In the genomic region with DNA sequence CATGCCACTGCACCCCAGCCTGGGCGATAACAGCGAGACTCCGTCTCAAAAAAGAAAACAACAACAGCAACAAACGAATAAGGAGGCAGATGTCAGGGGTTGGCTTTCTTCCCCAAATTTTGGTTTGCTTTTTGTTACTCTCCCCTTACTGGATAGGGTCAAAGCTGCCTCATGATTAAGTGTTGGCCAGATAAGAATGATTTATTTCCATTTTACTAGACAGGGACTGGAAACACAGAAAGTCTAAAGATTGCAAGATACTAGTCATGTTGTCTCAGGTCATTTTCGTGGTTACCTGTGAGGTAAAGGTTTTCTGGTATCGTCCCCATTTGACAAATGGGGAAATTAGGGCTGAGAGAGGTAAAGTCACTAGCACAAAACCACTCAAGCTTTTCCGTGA, we compare ENCODE assay signal across 36 cellular contexts. TPM values are rescaled to one million over a fixed set of nuclear protein-coding genes. Genes with fewer than 3 reads are reported as not detected.
DNase-seq lines count a peak whose midpoint lies in the region; ATAC-seq, FAIRE-seq and TF ChIP-seq lines count a peak whose summit lies in the region.
"Had no signal": no experiment of that assay in that cellular context is flagged by ENCODE, and none has a peak within 500 bp of the region (broad histone marks: within the 10 kb centered on the region; RNA-seq: fewer than 3 reads in every experiment).

No MANE protein-coding gene starts in this region.

- no peak for FAIRE-seq in K562 (lab: Jason Lieb, UNC)
- FAIRE-seq in GM12891 (lab: Jason Lieb, UNC): no peak
- FAIRE-seq: A204.1, A549, D721Med had no signal

- POLR2A ChIA-PET in K562 (lab: Yijun Ruan, JAX): interaction anchor here (0.6 kb wide), 2 partner anchors 16 to 660 kb away, joined by 3 read pairs; no protein-coding TSS in a partner anchor
- POLR2A ChIA-PET in activated CD4-positive, alpha-beta memory T cell treated with anti-CD3 and anti-CD28 coated beads for 36 hours (lab: Charles Lee): no interaction called here

- no peaks in the 10 kb centered on the region for H3K9me1 ChIP-seq in K562 (ENCODE audit: control insufficient read depth, insufficient read depth, low read length)

- TF ChIP-seq EP300 in K562 (IDR thresholded peaks at IDR 0.05; ENCODE audit: low read length): no peak

- H3K9me3 Mint-ChIP-seq in GM23338: no peaks in the 10 kb centered on the region
- H3K9me3 Mint-ChIP-seq in activated CD4-positive, alpha-beta memory T cell treated with anti-CD3 and anti-CD28 coated beads for 36 hours: no peaks in the 10 kb centered on the region
- H3K9me3 Mint-ChIP-seq: CD4-positive, alpha-beta memory T cell; CD4-positive, alpha-beta T cell; CD8-positive, alpha-beta memory T cell; CD8-positive, alpha-beta T cell had no signal

- H3K4me1 Mint-ChIP-seq in GM23338: peaks cover 50% of the 10 kb centered on the region
- no peaks in the 10 kb centered on the region for H3K4me1 Mint-ChIP-seq in activated CD4-positive, alpha-beta memory T cell treated with anti-CD3 and anti-CD28 coated beads for 36 hours (ENCODE audit: low read depth)
- H3K4me1 Mint-ChIP-seq: B cell; CD14-positive monocyte; CD4-positive, CD25-positive, alpha-beta regulatory T cell; CD8-positive, alpha-beta memory T cell had no signal

- H3K27me3 ChIP-seq in BLaER1 (no peaks in the 10 kb centered on the region), GM23338 (ENCODE audit: insufficient read depth) (no peaks in the 10 kb centered on the region), Loucy (ENCODE audit: insufficient read depth, low read length, poor library complexity, severe bottlenecking) (no peaks in the 10 kb centered on the region), K562 (ENCODE audit: control insufficient read depth in 2 of 2, insufficient read depth in 2 of 2, low read length in 2 of 2) (peaks cover 35 to 59% of the 10 kb centered on the region in 2 experiments)
- H3K27me3 ChIP-seq: BE2C had no signal

- no peaks in the 10 kb centered on the region for H4K20me1 ChIP-seq in BLaER1
- H4K20me1 ChIP-seq in GM23338 (replicated peaks; ENCODE audit: insufficient read depth): no peaks in the 10 kb centered on the region
- no peaks in the 10 kb centered on the region for H4K20me1 ChIP-seq in Loucy (ENCODE audit: insufficient read depth, low read length, poor library complexity, severe bottlenecking)
- 0 out of 2 replicates have a peak, but pooled peaks cover 8% of the 10 kb centered on the region for H4K20me1 ChIP-seq in K562 (replicated peaks; ENCODE audit: control insufficient read depth, insufficient read depth, low read length)
- H4K20me1 ChIP-seq: BLaER1 treated with 17β-estradiol and CSF1 and Interleukin-3, amounts not matched to agents 10 nM and 100 nM had no signal

- no TSS peak for BruUV-seq in K562 (replicated peaks; lab: Mats Ljungman, UMichigan)

- H3K36me3 ChIP-seq in BLaER1 (no peaks in the 10 kb centered on the region), GM23338 (ENCODE audit: insufficient read depth) (no peaks in the 10 kb centered on the region), Loucy (ENCODE audit: insufficient read depth, low read length) (no peaks in the 10 kb centered on the region), K562 (ENCODE audit: control insufficient read depth, insufficient read depth, low read length) (no peaks in the 10 kb centered on the region)
- H3K36me3 ChIP-seq: BE2C; BLaER1 treated with 17β-estradiol and CSF1 and Interleukin-3, amounts not matched to agents 10 nM and 100 nM had no signal

- H3K4me3 ChIP-seq in BLaER1 (no peak overlapping the region), GM23338 (no peak overlapping the region), Loucy (ENCODE audit: low read length, poor library complexity, severe bottlenecking) (no peak overlapping the region), K562 (no peak overlapping the region)
- H3K4me3 ChIP-seq: A549; BLaER1 treated with 17β-estradiol and CSF1 and Interleukin-3, amounts not matched to agents 10 nM and 100 nM had no signal

- no peak overlapping the region for H3K27ac ChIP-seq in BLaER1
- no peak overlapping the region for H3K27ac ChIP-seq in GM23338 (ENCODE audit: low read depth)
- no peak overlapping the region for H3K27ac ChIP-seq in K562 (ENCODE audit: extremely low read depth, low read depth, low read length)
- H3K27ac ChIP-seq: 22Rv1; A549; BLaER1 treated with 17β-estradiol and CSF1 and Interleukin-3, amounts not matched to agents 10 nM and 100 nM; C4-2B had no signal

- H3K4me3 Mint-ChIP-seq in GM23338: no peak overlapping the region
- H3K4me3 Mint-ChIP-seq in activated CD4-positive, alpha-beta memory T cell treated with anti-CD3 and anti-CD28 coated beads for 36 hours: no peak overlapping the region
- H3K4me3 Mint-ChIP-seq: B cell; CD14-positive monocyte; CD4-positive, alpha-beta memory T cell; CD4-positive, alpha-beta T cell; CD4-positive, CD25-positive, alpha-beta regulatory T cell; CD8-positive, alpha-beta memory T cell; CD8-positive, alpha-beta T cell had no signal

- WGBS in K562 (ENCODE audit: insufficient coverage, low coverage, missing lambda C conversion rate): 0% methylated on average over 7 of the region's 7 CpGs

- intact Hi-C loops in K562 (cut with micrococcal nuclease): no loop called here
- intact Hi-C loops in activated CD4-positive, alpha-beta memory T cell treated with anti-CD3 and anti-CD28 coated beads for 36 hours (cut with micrococcal nuclease): no loop called here

- DNase-seq in GM23338 (ENCODE audit: low spot score) (no peak), K562 (ENCODE audit: extremely low read depth in 1 of 4, low spot score in 3 of 4) (no peak), GM12891 (ENCODE audit: insufficient read length, low spot score) (no peak), NCI-H2081 (lab: John Stamatoyannopoulos, UW) (no peak), medulla oblongata (ENCODE audit: extremely low spot score) (no peak)
- DNase-seq in activated CD4-positive, alpha-beta memory T cell treated with anti-CD3 and anti-CD28 coated beads for 36 hours: no peak
- DNase-seq: 8988T; ACHN; AML-193; BE2C; C1 segment of cervical spinal cord; Caco-2; Calu3; CD4-positive, alpha-beta memory T cell; CD4-positive, alpha-beta T cell; CD4-positive, CD25-positive, alpha-beta regulatory T cell; CD8-positive, alpha-beta memory T cell; CD8-positive, alpha-beta T cell; COR-L47; DMS 273 treated with DMSO at 0.1 percent for 48 hours; DMS153; DMS53; DMS79; DMS79 treated with DMSO at 0.1 percent for 48 hours; DND-41; EL had no signal

- H2AFZ ChIP-seq in GM23338 (no peak overlapping the region), Loucy (ENCODE audit: low read length) (no peak overlapping the region), K562 (ENCODE audit: low read depth, low read length) (no peak overlapping the region)

- CTCF ChIA-PET in K562 (lab: Yijun Ruan, JAX; ENCODE audit: low intra/inter-chr PET ratio): no interaction called here
- CTCF ChIA-PET in activated CD4-positive, alpha-beta memory T cell treated with anti-CD3 and anti-CD28 coated beads for 36 hours (lab: Charles Lee): no interaction called here

- in situ Hi-C loops in K562 (cut with MboI): no loop called here

- H3F3A ChIP-seq in GM23338 (replicated peaks; ENCODE audit: low read depth) (no peaks in the 10 kb centered on the region), Loucy (ENCODE audit: low read depth) (no peaks in the 10 kb centered on the region)

- no peak overlapping the region for H3K27ac Mint-ChIP-seq in GM23338
- no peak overlapping the region for H3K27ac Mint-ChIP-seq in activated CD4-positive, alpha-beta memory T cell treated with anti-CD3 and anti-CD28 coated beads for 36 hours
- H3K27ac Mint-ChIP-seq: B cell; CD14-positive monocyte; CD4-positive, alpha-beta memory T cell; CD4-positive, alpha-beta T cell; CD4-positive, CD25-positive, alpha-beta regulatory T cell; CD8-positive, alpha-beta memory T cell; CD8-positive, alpha-beta T cell had no signal

- TF ChIP-seq CTCF in GM23338 (conservative IDR thresholded peaks at IDR 0.05; ENCODE audit: low read depth in 2 of 2) (no peak), Loucy (conservative IDR thresholded peaks at IDR 0.05; ENCODE audit: low read length) (no peak), K562 (IDR thresholded peaks at IDR 0.05 in 2 of 3, conservative IDR thresholded peaks at IDR 0.05 in 1 of 3; ENCODE audit: insufficient read depth in 2 of 3, low read depth in 1 of 3, low read length in 3 of 3) (no peak)

- peak overlapping the region; percentile 45 for H3K4me2 ChIP-seq in BLaER1
- H3K4me2 ChIP-seq in GM23338: 0 out of 2 replicates have a peak overlapping the region, but pooled peaks have one; percentile 5
- H3K4me2 ChIP-seq in Loucy (ENCODE audit: low read depth, low read length, poor library complexity, severe bottlenecking): peak overlapping the region; percentile 22
- no peak overlapping the region for H3K4me2 ChIP-seq in K562 (ENCODE audit: insufficient read depth, low read length)
- H3K4me2 ChIP-seq: A549 had no signal

- no peak for TF ChIP-seq RAD21 in K562 (CRISPR knock-in tag; conservative IDR thresholded peaks at IDR 0.05 in 1 of 2, IDR thresholded peaks at IDR 0.05 in 1 of 2)

- ATAC-seq in GM23338 (no peak), K562 (no peak)
- ATAC-seq: A549; CD8-positive, alpha-beta T cell had no signal

- no peaks in the 10 kb centered on the region for H3K79me2 ChIP-seq in GM23338 (replicated peaks; ENCODE audit: insufficient read depth)
- H3K79me2 ChIP-seq in Loucy (ENCODE audit: insufficient read depth, low read length): no peaks in the 10 kb centered on the region
- no peaks in the 10 kb centered on the region for H3K79me2 ChIP-seq in K562 (ENCODE audit: control insufficient read depth, insufficient read depth, low read length)

- H3K9ac ChIP-seq in BLaER1: no peak overlapping the region
- H3K9ac ChIP-seq in Loucy (ENCODE audit: low read depth, low read length, poor library complexity, severe bottlenecking): no peak overlapping the region
- no peak overlapping the region for H3K9ac ChIP-seq in K562 (ENCODE audit: insufficient read depth in 1 of 2, low read depth in 2 of 2, low read length in 2 of 2)
- H3K9ac ChIP-seq: BLaER1 treated with 17β-estradiol and CSF1 and Interleukin-3, amounts not matched to agents 10 nM and 100 nM had no signal

- peaks cover 51% of the 10 kb centered on the region for H3K4me1 ChIP-seq in BLaER1
- peaks cover 39% of the 10 kb centered on the region for H3K4me1 ChIP-seq in GM23338 (ENCODE audit: insufficient read depth)
- peaks cover 32% of the 10 kb centered on the region for H3K4me1 ChIP-seq in Loucy (ENCODE audit: insufficient read depth, low read length, poor library complexity, severe bottlenecking)
- H3K4me1 ChIP-seq in K562 (replicated peaks in 1 of 2; ENCODE audit: control insufficient read depth in 2 of 2, insufficient read depth in 2 of 2, low read length in 2 of 2): no peaks in the 10 kb centered on the region; a peak in 1 of 5 replicates
- H3K4me1 ChIP-seq: A549, BE2C had no signal

- H3K9me3 ChIP-seq in BLaER1 (peaks cover 10% of the 10 kb centered on the region; the same call in 1 of the 2 replicates), Loucy (ENCODE audit: insufficient read depth, low read depth, low read length) (no peaks in the 10 kb centered on the region), K562 (replicated peaks; ENCODE audit: control insufficient read depth, insufficient read depth, low read depth, low read length) (no peaks in the 10 kb centered on the region)
- H3K9me3 ChIP-seq: A549, BE2C, Caco-2 had no signal

- no peaks in the 10 kb centered on the region for H3K9me2 ChIP-seq in GM23338 (ENCODE audit: insufficient read depth)
- no peaks in the 10 kb centered on the region for H3K9me2 ChIP-seq in Loucy (replicated peaks; ENCODE audit: low read depth, low read length)

- no peak for TF ChIP-seq POLR2A in K562 (conservative IDR thresholded peaks at IDR 0.05)
- no peak for TF ChIP-seq POLR2A in GM12891 (IDR thresholded peaks at IDR 0.05; ENCODE audit: low read depth, low read length)

- H3K36me3 Mint-ChIP-seq in GM23338 (ENCODE audit: low read depth): no peaks in the 10 kb centered on the region
- no peaks in the 10 kb centered on the region for H3K36me3 Mint-ChIP-seq in activated CD4-positive, alpha-beta memory T cell treated with anti-CD3 and anti-CD28 coated beads for 36 hours
- H3K36me3 Mint-ChIP-seq: CD4-positive, alpha-beta memory T cell; CD4-positive, CD25-positive, alpha-beta regulatory T cell; CD8-positive, alpha-beta memory T cell; CD8-positive, alpha-beta T cell had no signal

- peaks cover 14% of the 10 kb centered on the region for H3K27me3 Mint-ChIP-seq in GM23338 (ENCODE audit: insufficient read depth, low read depth, poor library complexity)
- peaks cover 15% of the 10 kb centered on the region for H3K27me3 Mint-ChIP-seq in activated CD4-positive, alpha-beta memory T cell treated with anti-CD3 and anti-CD28 coated beads for 36 hours

RNA-seq across cellular contexts. Expression of a gene that starts 18.6 kb away (rescaled TPM):
- total RNA-seq in GM23338 (2014; rRNA removed; shearing (Covaris generic)): 48.4 and 57.1 TPM in 2 replicates
- 32.2 and 33.5 TPM in 2 replicates for polyA plus RNA-seq in GM23338 (2016; fragmentation: Nextera tagmentation; extraction: Ambion mirVana)
- total RNA-seq in K562 (2011; cell fraction: chromatin; rRNA removed; ENCODE audit: low replicate concordance): 33.1 and 48.0 TPM in 2 replicates
- total RNA-seq in K562 (2011; cell fraction: nucleolus; rRNA removed): 14.3 and 15.1 TPM in 2 replicates
- 24.0 and 42.4 TPM in 2 replicates for total RNA-seq in K562 (2011; cell fraction: nucleoplasm; rRNA removed)
- total RNA-seq in K562 (2014; rRNA removed): 18.4 and 18.8 TPM in 2 replicates
- 18.2 and 23.6 TPM in 2 replicates for total RNA-seq in K562 (2014; rRNA removed; fragmentation: Illumina TruSeq; extraction: Trizol)
- 9.6 and 9.8 TPM in 2 replicates for total RNA-seq in K562 (2015; rRNA removed; fragmentation: Illumina TruSeq; extraction: Trizol)
- 22.2 and 25.9 TPM in 2 replicates for total RNA-seq in K562 (2021)
- polyA plus RNA-seq in K562 (2011; rRNA removed): 9.4 and 18.0 TPM in 2 replicates
- polyA plus RNA-seq in K562 (2011; cell fraction: cytosol; rRNA removed): 10.5 and 11.5 TPM in 2 replicates
- polyA plus RNA-seq in K562 (2011; cell fraction: nucleus; rRNA removed): 10.1 and 12.7 TPM in 2 replicates
- 16.9 and 20.9 TPM in 2 replicates for polyA plus RNA-seq in K562 (2012)
- 14.5 and 16.1 TPM in 2 replicates for polyA plus RNA-seq in K562 (2014; fragmentation: Illumina TruSeq; extraction: Trizol)
- polyA plus RNA-seq in K562 (2014; fragmentation: Nextera tagmentation; extraction: Ambion mirVana): 10 to 100 TPM in 1 of 2 experiments, 1 to 10 TPM in 1; 9.2 to 12.6 TPM
- polyA plus RNA-seq in K562 (2014; rRNA removed): 13.7 and 15.9 TPM in 2 replicates
- polyA minus RNA-seq in K562 (2011; rRNA and poly(A)+ RNA removed): 12.8 and 21.7 TPM in 2 replicates
- 13.2 and 16.8 TPM in 2 replicates for polyA minus RNA-seq in K562 (2011; cell fraction: cytosol; rRNA and poly(A)+ RNA removed)
- 10.9 and 11.0 TPM in 2 replicates for polyA minus RNA-seq in K562 (2011; cell fraction: nucleus; rRNA and poly(A)+ RNA removed)
- 15.7 TPM for polyA plus RNA-seq in GM12891 (2012; ENCODE audit: low read depth, missing spikeins)
- 1 to 10 TPM in 1 of 2 experiments, under 1 TPM in 1; 0.74 to 1.3 TPM for total RNA-seq in activated CD4-positive, alpha-beta memory T cell treated with anti-CD3 and anti-CD28 coated beads for 36 hours
- total RNA-seq: CD4-positive, alpha-beta T cell; CD4-positive, CD25-positive, alpha-beta regulatory T cell had no signal
- polyA plus RNA-seq: CD4-positive, alpha-beta memory T cell; CD8-positive, alpha-beta memory T cell had no signal

Comparison
In these comparisons a context has a peak if more than half of its experiments do, and no peak if none do; other contexts are left out.
1. RNA of a gene that starts 18.6 kb away (total RNA-seq): 48.4 to 57.1 TPM in GM23338 and 9.6 to 48.0 TPM in K562; 0.74 to 1.3 TPM in activated CD4-positive, alpha-beta memory T cell treated with anti-CD3 and anti-CD28 coated beads for 36 hours; every median in the first group is over 4 times any median in the second.